In genomic region chr7:106348231-106348630, GRCh38 we compare ENCODE assay signal across 16 cellular contexts.
DNase-seq lines count a peak whose midpoint lies in the region; ATAC-seq and TF ChIP-seq lines count a peak whose summit lies in the region.
"Had no signal": no experiment of that assay in that cellular context is flagged by ENCODE, and none has a peak within 500 bp of the region (broad histone marks: within the 10 kb centered on the region; RNA-seq: fewer than 3 reads in every experiment).

No MANE protein-coding gene starts in this region.

- no peak for ATAC-seq in activated CD4-positive, alpha-beta T cell treated with anti-CD3 and anti-CD28 coated beads for 36 hours
- ATAC-seq in stimulated activated naive CD8-positive, alpha-beta T cell treated with anti-CD3 and anti-CD28 coated beads, Interleukin-15, Interleukin-2, amounts not matched to agents 100 U/mL and 50 U/mL, for 24 hours: no peak
- ATAC-seq in HG03457 (IDR thresholded peaks at IDR 0.05; ENCODE audit: unreplicated experiment): no peak
- no peak for ATAC-seq in gastrocnemius medialis
- no peak for ATAC-seq in GM18505 (IDR thresholded peaks at IDR 0.05; ENCODE audit: unreplicated experiment)
- ATAC-seq: HCT116, Panc1 had no signal

- DNase-seq in activated CD4-positive, alpha-beta T cell treated with anti-CD3 and anti-CD28 coated beads for 36 hours: no peak
- DNase-seq in activated CD4-positive, alpha-beta T cell treated with anti-CD3 and anti-CD28 coated beads, Interleukin-2, amount 50 U/mL, for 1 hour: no peak
- no peak for DNase-seq in stimulated activated naive CD8-positive, alpha-beta T cell treated with anti-CD3 and anti-CD28 coated beads, Interleukin-15, Interleukin-2, amounts not matched to agents 100 U/mL and 50 U/mL, for 24 hours
- DNase-seq in activated T-helper 2 cell treated with anti-CD3 and anti-CD28 coated beads, Interferon-gamma antibody, Interleukin-2, Interleukin-4, amounts not matched to agents 10 μg/mL and 5 μg/mL and 100 μg/mL, durations not matched to agents 14 hours and 24 hours and 36 hours (ENCODE audit: low spot score): no peak
- DNase-seq in gastrocnemius medialis: no peak
- DNase-seq: DND-41, GM23248, MG63, NCI-H1105, NCI-H1694, NCI-H510A treated with DMSO at 0.1 percent for 48 hours had no signal

- CTCF ChIA-PET in activated CD4-positive, alpha-beta T cell treated with anti-CD3 and anti-CD28 coated beads for 36 hours (lab: Charles Lee): interaction anchor here (0.8 to 3.4 kb wide), 5 partner anchors 10 to 78 kb away, joined by 3 to 14 read pairs (median 3); no protein-coding TSS in a partner anchor

- no peaks in the 10 kb centered on the region for H3K27me3 ChIP-seq in gastrocnemius medialis
- H3K27me3 ChIP-seq: MG63 had no signal

- no peak for TF ChIP-seq CTCF in gastrocnemius medialis (IDR thresholded peaks at IDR 0.05 in 4 of 5, conservative IDR thresholded peaks at IDR 0.05 in 1 of 5)

- H3K27ac Mint-ChIP-seq in activated CD4-positive, alpha-beta T cell treated with anti-CD3 and anti-CD28 coated beads for 36 hours: peak overlapping the region; percentile 95
- peak overlapping the region; percentile 100 for H3K27ac Mint-ChIP-seq in stimulated activated naive CD8-positive, alpha-beta T cell treated with anti-CD3 and anti-CD28 coated beads, Interleukin-15, Interleukin-2, amounts not matched to agents 100 ng/mL and 50 ng/mL, for 24 hours
- peak overlapping the region; percentile 75 for H3K27ac Mint-ChIP-seq in activated T-helper 2 cell treated with anti-CD3 and anti-CD28 coated beads, Interferon-gamma antibody, Interleukin-2, Interleukin-4, amounts not matched to agents 10 μg/mL and 5 μg/mL and 100 μg/mL, durations not matched to agents 14 hours and 24 hours and 36 hours

- H3K27me3 Mint-ChIP-seq in activated CD4-positive, alpha-beta T cell treated with anti-CD3 and anti-CD28 coated beads for 36 hours: peaks cover 19% of the 10 kb centered on the region
- H3K27me3 Mint-ChIP-seq in stimulated activated naive CD8-positive, alpha-beta T cell treated with anti-CD3 and anti-CD28 coated beads, Interleukin-15, Interleukin-2, amounts not matched to agents 100 ng/mL and 50 ng/mL, for 24 hours: peaks cover 11% of the 10 kb centered on the region
- H3K27me3 Mint-ChIP-seq in activated T-helper 2 cell treated with anti-CD3 and anti-CD28 coated beads, Interferon-gamma antibody, Interleukin-2, Interleukin-4, amounts not matched to agents 10 μg/mL and 5 μg/mL and 100 μg/mL, durations not matched to agents 14 hours and 24 hours and 36 hours (ENCODE audit: low read depth): no peaks in the 10 kb centered on the region

- no peak overlapping the region for H3K4me3 Mint-ChIP-seq in activated CD4-positive, alpha-beta T cell treated with anti-CD3 and anti-CD28 coated beads for 36 hours
- no peak overlapping the region for H3K4me3 Mint-ChIP-seq in stimulated activated naive CD8-positive, alpha-beta T cell treated with anti-CD3 and anti-CD28 coated beads, Interleukin-15, Interleukin-2, amounts not matched to agents 100 ng/mL and 50 ng/mL, for 24 hours
- H3K4me3 Mint-ChIP-seq in activated T-helper 2 cell treated with anti-CD3 and anti-CD28 coated beads, Interferon-gamma antibody, Interleukin-2, Interleukin-4, amounts not matched to agents 10 μg/mL and 5 μg/mL and 100 μg/mL, durations not matched to agents 14 hours and 24 hours and 36 hours (ENCODE audit: low read depth): no peak overlapping the region

- POLR2A ChIA-PET in activated CD4-positive, alpha-beta T cell treated with anti-CD3 and anti-CD28 coated beads for 36 hours (lab: Charles Lee): no interaction called here

- H3K9me3 ChIP-seq in gastrocnemius medialis: peaks cover 0 to 5% (median 0%) of the 10 kb centered on the region in 3 donors
- H3K9me3 ChIP-seq: MG63 had no signal

- no peak overlapping the region for H3K4me3 ChIP-seq in gastrocnemius medialis
- H3K4me3 ChIP-seq: GM23248, MG63 had no signal

- H3K9me3 Mint-ChIP-seq in activated CD4-positive, alpha-beta T cell treated with anti-CD3 and anti-CD28 coated beads for 36 hours (ENCODE audit: low read depth): peaks cover 37% of the 10 kb centered on the region
- peaks cover 46% of the 10 kb centered on the region for H3K9me3 Mint-ChIP-seq in stimulated activated naive CD8-positive, alpha-beta T cell treated with anti-CD3 and anti-CD28 coated beads, Interleukin-15, Interleukin-2, amounts not matched to agents 100 ng/mL and 50 ng/mL, for 24 hours
- H3K9me3 Mint-ChIP-seq in activated T-helper 2 cell treated with anti-CD3 and anti-CD28 coated beads, Interferon-gamma antibody, Interleukin-2, Interleukin-4, amounts not matched to agents 10 μg/mL and 5 μg/mL and 100 μg/mL, durations not matched to agents 14 hours and 24 hours and 36 hours: peaks cover 41% of the 10 kb centered on the region

- no peaks in the 10 kb centered on the region for H3K4me1 ChIP-seq in gastrocnemius medialis

- intact Hi-C loops in activated CD4-positive, alpha-beta T cell treated with anti-CD3 and anti-CD28 coated beads for 36 hours (cut with DNase I, micrococcal nuclease): loop anchor here (5.0 to 10.0 kb wide), 5 partner anchors 367 to 1406 kb away; partner anchors contain the start of genes KMT2E (in 1 of the 2) and PIK3CG (in 1 of the 2)
- intact Hi-C loops in activated T-helper 2 cell treated with anti-CD3 and anti-CD28 coated beads, Interferon-gamma antibody, Interleukin-2, Interleukin-4, amounts not matched to agents 10 μg/mL and 5 μg/mL and 100 μg/mL, durations not matched to agents 14 hours and 24 hours and 36 hours (cut with micrococcal nuclease): loop anchor here (5.0 kb wide), 2 partner anchors 419 to 1391 kb away; no protein-coding TSS in a partner anchor
- intact Hi-C loops in gastrocnemius medialis (cut with DNase I; ENCODE audit: low total_unique reads): no loop called here

- TF ChIP-seq POLR2A in gastrocnemius medialis (IDR thresholded peaks at IDR 0.05): no peak
- TF ChIP-seq POLR2A in GM18505 (IDR thresholded peaks at IDR 0.05; ENCODE audit: borderline replicate concordance, extremely low read depth, insufficient read depth, insufficient read length): no peak

- no peak overlapping the region for H3K27ac ChIP-seq in gastrocnemius medialis
- H3K27ac ChIP-seq: GM23248 had no signal

- H3K36me3 ChIP-seq in gastrocnemius medialis: no peaks in the 10 kb centered on the region
- H3K36me3 ChIP-seq: MG63 had no signal

- in situ Hi-C loops in gastrocnemius medialis (cut with MboI; ENCODE audit: low sequenced_read_pairs in 4 of 4): no loop called here

- peaks cover 54% of the 10 kb centered on the region for H3K4me1 Mint-ChIP-seq in activated CD4-positive, alpha-beta T cell treated with anti-CD3 and anti-CD28 coated beads for 36 hours
- peaks cover 54% of the 10 kb centered on the region for H3K4me1 Mint-ChIP-seq in stimulated activated naive CD8-positive, alpha-beta T cell treated with anti-CD3 and anti-CD28 coated beads, Interleukin-15, Interleukin-2, amounts not matched to agents 100 ng/mL and 50 ng/mL, for 24 hours (ENCODE audit: low read depth)
- H3K4me1 Mint-ChIP-seq in activated T-helper 2 cell treated with anti-CD3 and anti-CD28 coated beads, Interferon-gamma antibody, Interleukin-2, Interleukin-4, amounts not matched to agents 10 μg/mL and 5 μg/mL and 100 μg/mL, durations not matched to agents 14 hours and 24 hours and 36 hours (ENCODE audit: low read depth): peaks cover 51% of the 10 kb centered on the region

- peaks cover 40% of the 10 kb centered on the region for H3K36me3 Mint-ChIP-seq in activated CD4-positive, alpha-beta T cell treated with anti-CD3 and anti-CD28 coated beads for 36 hours (ENCODE audit: low read depth)
- H3K36me3 Mint-ChIP-seq in stimulated activated naive CD8-positive, alpha-beta T cell treated with anti-CD3 and anti-CD28 coated beads, Interleukin-15, Interleukin-2, amounts not matched to agents 100 ng/mL and 50 ng/mL, for 24 hours (ENCODE audit: low read depth): peaks cover 52% of the 10 kb centered on the region
- H3K36me3 Mint-ChIP-seq in activated T-helper 2 cell treated with anti-CD3 and anti-CD28 coated beads, Interferon-gamma antibody, Interleukin-2, Interleukin-4, amounts not matched to agents 10 μg/mL and 5 μg/mL and 100 μg/mL, durations not matched to agents 14 hours and 24 hours and 36 hours (ENCODE audit: low read depth): peaks cover 41% of the 10 kb centered on the region
